Comparison of ENCODE assay signal across 11 cellular contexts in the genomic region with DNA sequence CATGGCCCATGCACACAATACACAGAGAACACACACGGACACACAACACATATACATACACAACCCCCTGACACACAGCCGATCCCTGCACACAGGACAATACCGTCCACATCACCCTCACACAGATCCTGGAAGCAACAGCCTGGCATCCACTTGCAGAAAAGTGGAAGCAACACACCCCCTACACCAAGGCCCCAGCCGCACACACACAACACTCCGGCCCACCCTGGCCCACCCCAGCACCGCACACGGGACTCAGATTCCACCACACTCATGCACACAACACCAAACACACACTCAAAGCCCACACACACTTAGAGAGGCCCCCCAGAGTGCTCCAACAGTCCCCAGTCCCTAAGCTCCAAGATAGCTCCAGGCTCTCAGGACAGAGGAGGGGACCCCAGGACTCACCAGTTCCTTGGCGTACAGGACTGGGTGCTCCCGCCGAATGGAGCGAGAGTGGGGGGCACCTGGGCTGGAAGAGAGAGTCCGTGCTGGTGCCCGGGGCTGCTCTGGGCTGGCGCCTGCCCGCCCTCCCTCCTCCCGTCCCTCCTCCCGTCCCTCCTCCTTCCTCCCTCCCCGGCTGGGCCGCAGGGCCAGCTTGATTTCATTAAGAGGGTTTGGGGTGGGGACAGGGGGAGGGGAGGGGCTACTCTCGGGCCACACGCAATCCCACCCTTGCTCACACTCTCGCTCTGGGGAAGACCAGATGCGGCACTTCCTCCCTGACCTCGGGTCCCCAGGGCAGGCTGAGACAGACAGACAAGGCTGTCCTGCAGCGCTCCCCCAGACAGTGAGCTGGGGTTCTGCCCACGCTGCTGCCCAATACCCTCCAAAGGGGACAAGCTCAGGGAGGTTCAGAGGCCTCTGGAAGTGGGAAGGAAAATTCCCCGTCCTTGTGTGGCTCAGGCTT. TPM values are rescaled to one million over a fixed set of nuclear protein-coding genes. Genes with fewer than 3 reads are reported as not detected.
DNase-seq lines count a peak whose midpoint lies in the region; ATAC-seq and TF ChIP-seq lines count a peak whose summit lies in the region.
"Had no signal": no experiment of that assay in that cellular context is flagged by ENCODE, and none has a peak within 500 bp of the region (broad histone marks: within the 10 kb centered on the region; RNA-seq: fewer than 3 reads in every experiment).

Gene TMEM119 (minus strand): TSS at position 526 of the 913 bp plus-strand sequence. CDS start 5,701 bp downstream, outside the sequence.

- H3K4me1 ChIP-seq in BE2C (peaks cover 5% of the 10 kb centered on the region), gastroesophageal sphincter (peaks cover 0 to 10% (median 0%) of the 10 kb centered on the region in 3 donors), trophoblast cell (ENCODE audit: control insufficient read depth in 1 of 2, insufficient read depth in 2 of 2, low read length in 2 of 2) (peaks cover 19 to 29% of the 10 kb centered on the region in 2 experiments), prostate gland (replicated peaks) (no peaks in the 10 kb centered on the region)

- peak within 1 kb of the TSS; percentile 6 for H3K4ac ChIP-seq in trophoblast cell (ENCODE audit: low read depth, low read length)

- H4K8ac ChIP-seq in trophoblast cell (ENCODE audit: low read depth, low read length): peak within 1 kb of the TSS; percentile 68

- ATAC-seq in SK-N-SH treated with all-trans-retinoic acid at 6 μM for 48 hours (peak; percentile 76), gastroesophageal sphincter (peak; percentile 66)

- H3K9ac ChIP-seq in trophoblast cell (ENCODE audit: low read length): no peak within 1 kb of the TSS

- H2BK120ac ChIP-seq in trophoblast cell (ENCODE audit: insufficient read depth, low read length, poor library complexity): peak within 1 kb of the TSS; percentile 41

- no peaks in the 10 kb centered on the region for H3K27me3 ChIP-seq in BE2C
- no peaks in the 10 kb centered on the region for H3K27me3 ChIP-seq in gastroesophageal sphincter
- no peaks in the 10 kb centered on the region for H3K27me3 ChIP-seq in trophoblast cell (ENCODE audit: insufficient read depth, low read length)
- no peaks in the 10 kb centered on the region for H3K27me3 ChIP-seq in prostate gland (replicated peaks; ENCODE audit: insufficient read depth)

- H3K18ac ChIP-seq in trophoblast cell (ENCODE audit: low read length): peak within 1 kb of the TSS; percentile 52

- no peaks in the 10 kb centered on the region for H3K9me3 ChIP-seq in BE2C
- H3K9me3 ChIP-seq in gastroesophageal sphincter: no peaks in the 10 kb centered on the region
- peaks cover 3% of the 10 kb centered on the region for H3K9me3 ChIP-seq in trophoblast cell (ENCODE audit: insufficient read depth, low read depth, low read length)
- H3K9me3 ChIP-seq in prostate gland: no peaks in the 10 kb centered on the region

- peaks cover 20% of the 10 kb centered on the region for H3K79me1 ChIP-seq in trophoblast cell (ENCODE audit: low read length)

- TF ChIP-seq CTCF in BE2C (IDR thresholded peaks at IDR 0.05; ENCODE audit: low read depth, low read length): no peak
- TF ChIP-seq CTCF in gastroesophageal sphincter (IDR thresholded peaks at IDR 0.05): no peak
- TF ChIP-seq CTCF in prostate gland (IDR thresholded peaks at IDR 0.05): no peak

- H3K23ac ChIP-seq in trophoblast cell (ENCODE audit: low read length): no peak within 1 kb of the TSS

- no peak within 1 kb of the TSS for H2AFZ ChIP-seq in trophoblast cell (ENCODE audit: insufficient read depth, low read length, poor library complexity)

- H2BK12ac ChIP-seq in trophoblast cell (ENCODE audit: low read length): peak within 1 kb of the TSS; percentile 66

- H3K4me2 ChIP-seq in trophoblast cell (ENCODE audit: low read length): peak within 1 kb of the TSS; percentile 47

- H2BK5ac ChIP-seq in trophoblast cell (ENCODE audit: low read depth, low read length, poor library complexity): peak within 1 kb of the TSS; percentile 22

- peak within 1 kb of the TSS; percentile 58 for H3K4me3 ChIP-seq in BE2C (ENCODE audit: low read depth, low read length)
- H3K4me3 ChIP-seq in gastroesophageal sphincter: peak within 1 kb of the TSS in 1 of 2 donors; percentile 41
- no peak within 1 kb of the TSS for H3K4me3 ChIP-seq in trophoblast cell (ENCODE audit: low read depth, low read length)
- H3K4me3 ChIP-seq in prostate gland: peak within 1 kb of the TSS in 1 of 2 donors; percentile 3

- TF ChIP-seq EP300 in gastroesophageal sphincter (IDR thresholded peaks at IDR 0.05): no peak

- peak within 1 kb of the TSS in 3 of 4 donors; percentile 17 to 27 (median 24) for H3K27ac ChIP-seq in gastroesophageal sphincter
- no peak within 1 kb of the TSS for H3K27ac ChIP-seq in trophoblast cell (ENCODE audit: low read depth, low read length)
- H3K27ac ChIP-seq in prostate gland: peak within 1 kb of the TSS in 1 of 2 donors; percentile 5

- H3K36me3 ChIP-seq in BE2C (no peaks in the 10 kb centered on the region), gastroesophageal sphincter (no peaks in the 10 kb centered on the region), trophoblast cell (ENCODE audit: control insufficient read depth in 1 of 2, insufficient read depth in 2 of 2, low read length in 2 of 2) (no peaks in the 10 kb centered on the region), prostate gland (no peaks in the 10 kb centered on the region)

- peak within 1 kb of the TSS; percentile 45 for H3K14ac ChIP-seq in trophoblast cell (ENCODE audit: low read length)

- intact Hi-C loops in prostate gland (cut with DNase I): no loop called here

- peak within 1 kb of the TSS; percentile 59 for H2AK5ac ChIP-seq in trophoblast cell (ENCODE audit: low read length)

- DNase-seq in BE2C (peak; percentile 60), trophoblast cell (no peak), NCI-H446 treated with DMSO at 0.1 percent for 48 hours (lab: John Stamatoyannopoulos, UW) (no peak), prostate gland (ENCODE audit: low spot score) (no peak), NCI-H1092 (lab: John Stamatoyannopoulos, UW) (no peak), UCSD-AML1 (lab: John Stamatoyannopoulos, UW; ENCODE audit: unreplicated experiment) (no peak)
- DNase-seq: NCI-H524 had no signal

- peak within 1 kb of the TSS; percentile 70 for H4K91ac ChIP-seq in trophoblast cell (ENCODE audit: low read depth, low read length)

- TF ChIP-seq POLR2A in gastroesophageal sphincter (IDR thresholded peaks at IDR 0.05): no peak
- TF ChIP-seq POLR2A in prostate gland (IDR thresholded peaks at IDR 0.05): no peak

- H3K79me2 ChIP-seq in trophoblast cell (ENCODE audit: control insufficient read depth, insufficient read depth, low read length, poor library complexity): peaks cover 3% of the 10 kb centered on the region

- no peak within 1 kb of the TSS for H4K12ac ChIP-seq in trophoblast cell (ENCODE audit: low read depth, low read length)

- 51 to 60% methylated on average over 1 to 6 of the region's 27 CpGs for WGBS in gastroesophageal sphincter (ENCODE audit: low coverage in 1 of 2), 2 donors
- no CpG with 5 or more reads among the region's 27 CpGs for WGBS in trophoblast cell (ENCODE audit: extremely low coverage, insufficient coverage, insufficient read length)
- WGBS in prostate gland: 33% methylated on average over 20 of the region's 27 CpGs

TF ChIP-seq in SK-N-SH treated with all-trans-retinoic acid at 6 μM for 48 hours, 23 proteins besides CTCF, POLR2A, EP300 and RAD21 (continues in another document):
- TF ChIP-seq, protein P1, sequence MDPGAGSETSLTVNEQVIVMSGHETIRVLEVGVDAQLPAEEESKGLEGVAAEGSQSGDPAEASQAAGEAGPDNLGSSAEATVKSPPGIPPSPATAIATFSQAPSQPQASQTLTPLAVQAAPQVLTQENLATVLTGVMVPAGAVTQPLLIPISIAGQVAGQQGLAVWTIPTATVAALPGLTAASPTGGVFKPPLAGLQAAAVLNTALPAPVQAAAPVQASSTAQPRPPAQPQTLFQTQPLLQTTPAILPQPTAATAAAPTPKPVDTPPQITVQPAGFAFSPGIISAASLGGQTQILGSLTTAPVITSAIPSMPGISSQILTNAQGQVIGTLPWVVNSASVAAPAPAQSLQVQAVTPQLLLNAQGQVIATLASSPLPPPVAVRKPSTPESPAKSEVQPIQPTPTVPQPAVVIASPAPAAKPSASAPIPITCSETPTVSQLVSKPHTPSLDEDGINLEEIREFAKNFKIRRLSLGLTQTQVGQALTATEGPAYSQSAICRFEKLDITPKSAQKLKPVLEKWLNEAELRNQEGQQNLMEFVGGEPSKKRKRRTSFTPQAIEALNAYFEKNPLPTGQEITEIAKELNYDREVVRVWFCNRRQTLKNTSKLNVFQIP (CRISPR knock-in tag; IDR thresholded peaks at IDR 0.05; ENCODE audit: borderline replicate concordance, low read depth): no peak
- TF ChIP-seq TOX (CRISPR knock-in tag; IDR thresholded peaks at IDR 0.05; ENCODE audit: borderline replicate concordance) (no peak), OSR1 (CRISPR knock-in tag; IDR thresholded peaks at IDR 0.05) (no peak)
- TF ChIP-seq, protein P2, sequence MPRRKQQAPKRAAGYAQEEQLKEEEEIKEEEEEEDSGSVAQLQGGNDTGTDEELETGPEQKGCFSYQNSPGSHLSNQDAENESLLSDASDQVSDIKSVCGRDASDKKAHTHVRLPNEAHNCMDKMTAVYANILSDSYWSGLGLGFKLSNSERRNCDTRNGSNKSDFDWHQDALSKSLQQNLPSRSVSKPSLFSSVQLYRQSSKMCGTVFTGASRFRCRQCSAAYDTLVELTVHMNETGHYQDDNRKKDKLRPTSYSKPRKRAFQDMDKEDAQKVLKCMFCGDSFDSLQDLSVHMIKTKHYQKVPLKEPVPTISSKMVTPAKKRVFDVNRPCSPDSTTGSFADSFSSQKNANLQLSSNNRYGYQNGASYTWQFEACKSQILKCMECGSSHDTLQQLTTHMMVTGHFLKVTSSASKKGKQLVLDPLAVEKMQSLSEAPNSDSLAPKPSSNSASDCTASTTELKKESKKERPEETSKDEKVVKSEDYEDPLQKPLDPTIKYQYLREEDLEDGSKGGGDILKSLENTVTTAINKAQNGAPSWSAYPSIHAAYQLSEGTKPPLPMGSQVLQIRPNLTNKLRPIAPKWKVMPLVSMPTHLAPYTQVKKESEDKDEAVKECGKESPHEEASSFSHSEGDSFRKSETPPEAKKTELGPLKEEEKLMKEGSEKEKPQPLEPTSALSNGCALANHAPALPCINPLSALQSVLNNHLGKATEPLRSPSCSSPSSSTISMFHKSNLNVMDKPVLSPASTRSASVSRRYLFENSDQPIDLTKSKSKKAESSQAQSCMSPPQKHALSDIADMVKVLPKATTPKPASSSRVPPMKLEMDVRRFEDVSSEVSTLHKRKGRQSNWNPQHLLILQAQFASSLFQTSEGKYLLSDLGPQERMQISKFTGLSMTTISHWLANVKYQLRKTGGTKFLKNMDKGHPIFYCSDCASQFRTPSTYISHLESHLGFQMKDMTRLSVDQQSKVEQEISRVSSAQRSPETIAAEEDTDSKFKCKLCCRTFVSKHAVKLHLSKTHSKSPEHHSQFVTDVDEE (CRISPR knock-in tag; IDR thresholded peaks at IDR 0.05): no peak

RNA-seq across cellular contexts. Expression of gene TMEM119, which starts in this region (rescaled TPM):
- polyA plus RNA-seq in BE2C (2012; ENCODE audit: insufficient read depth, insufficient read length, low read depth): 10.9 TPM
- 1 to 10 TPM; 2.3 to 5.9 (median 4.5) TPM for total RNA-seq in gastroesophageal sphincter
- 16.8 and 19.9 TPM in 2 replicates for polyA plus RNA-seq in trophoblast cell (2013)
- 10 to 100 TPM in 1 of 2 donors, 1 to 10 TPM in 1; 1.7 to 19.1 TPM for total RNA-seq in prostate gland
- total RNA-seq: dermis microvascular lymphatic vessel endothelial cell had no signal
- polyA plus RNA-seq: neural cell had no signal
